ENCODE assay signal across 11 cellular contexts in the genomic region with DNA sequence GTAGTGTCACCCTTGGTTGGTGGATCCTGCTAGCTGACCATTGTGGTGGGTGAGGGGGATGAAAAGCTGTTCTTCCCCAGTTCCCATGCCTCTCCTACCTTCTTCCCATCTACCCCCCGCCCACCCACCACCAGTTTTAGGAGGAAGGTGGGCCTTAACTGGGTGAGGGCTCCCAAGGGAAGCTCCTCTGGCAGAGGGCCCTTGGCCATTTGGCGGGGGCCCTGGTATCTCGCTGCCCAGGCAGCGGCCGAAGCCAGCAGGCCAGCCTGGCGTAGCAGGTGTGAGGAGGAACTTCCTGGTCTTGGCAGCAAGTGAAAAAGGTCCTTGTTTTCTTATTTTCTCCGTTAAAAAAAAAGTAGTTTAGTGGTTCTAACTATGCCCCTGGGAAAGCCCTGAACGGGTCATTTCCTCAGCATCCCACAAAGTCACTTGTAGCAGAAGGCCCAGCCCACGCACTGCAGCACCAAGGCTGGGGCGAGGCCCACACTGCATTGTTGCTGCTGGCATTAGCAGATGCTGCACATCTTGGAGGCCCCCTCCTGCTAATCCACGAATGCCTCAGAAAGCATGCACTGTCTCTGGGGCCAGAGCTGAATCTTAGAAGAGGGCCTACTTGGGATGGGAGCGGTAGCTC.
DNase-seq lines count a peak whose midpoint lies in the region; ATAC-seq lines count a peak whose summit lies in the region.
"Had no signal": no experiment of that assay in that cellular context is flagged by ENCODE, and none has a peak within 500 bp of the region (broad histone marks: within the 10 kb centered on the region; RNA-seq: fewer than 3 reads in every experiment).

No MANE protein-coding gene starts in this region.

- peaks cover 79% of the 10 kb centered on the region for H3K4me1 Mint-ChIP-seq in activated T-cell treated with anti-CD3 and anti-CD28 coated beads, Interleukin-2, amount 50 U/mL, for 24 hours (ENCODE audit: low read depth)
- peaks cover 70% of the 10 kb centered on the region for H3K4me1 Mint-ChIP-seq in activated CD4-positive, alpha-beta memory T cell treated with anti-CD3 and anti-CD28 coated beads for 36 hours (ENCODE audit: low read depth)

- no peak for DNase-seq in activated T-cell treated with anti-CD3 and anti-CD28 coated beads, Interleukin-2, amount 50 U/mL, for 24 hours
- DNase-seq in activated T-cell treated with anti-CD3 and anti-CD28 coated beads for 4 hours (no peak), right cardiac atrium (peak in 2 of 3 donors; percentile 61 to 71)
- DNase-seq in activated CD4-positive, alpha-beta memory T cell treated with anti-CD3 and anti-CD28 coated beads for 36 hours, result peak; percentile 65
- DNase-seq in stimulated activated naive CD8-positive, alpha-beta T cell treated with anti-CD3 and anti-CD28 coated beads, Interleukin-15, Interleukin-2, amounts not matched to agents 100 U/mL and 50 U/mL, for 24 hours, result peak; percentile 34
- DNase-seq: NCI-H2227 treated with DMSO at 0.1 percent for 48 hours had no signal

- no peaks in the 10 kb centered on the region for H3K36me3 Mint-ChIP-seq in activated T-cell treated with anti-CD3 and anti-CD28 coated beads, Interleukin-2, amount 50 U/mL, for 24 hours (ENCODE audit: low read depth)
- no peaks in the 10 kb centered on the region for H3K36me3 Mint-ChIP-seq in activated CD4-positive, alpha-beta memory T cell treated with anti-CD3 and anti-CD28 coated beads for 36 hours

- WGBS in right cardiac atrium, result 33% methylated on average over 12 of the region's 12 CpGs

- intact Hi-C loops in activated CD4-positive, alpha-beta memory T cell treated with anti-CD3 and anti-CD28 coated beads for 36 hours (cut with micrococcal nuclease), result loop anchor here (10.0 kb wide), 2 partner anchors 70 to 100 kb away; no protein-coding TSS in a partner anchor
- intact Hi-C loops in right cardiac atrium (cut with DNase I), result loop anchor here in 1 of 4 donors (10.0 kb wide), 1 partner anchor 70 kb away; the partner anchor contains the start of gene MPRIP

- no peaks in the 10 kb centered on the region for H3K9me3 ChIP-seq in right cardiac atrium (ENCODE audit: control insufficient read depth, low read length)
- H3K9me3 ChIP-seq: HAP-1 had no signal

- CTCF ChIA-PET in activated CD4-positive, alpha-beta memory T cell treated with anti-CD3 and anti-CD28 coated beads for 36 hours (lab: Charles Lee), result no interaction called here

- no peaks in the 10 kb centered on the region for H3K27me3 ChIP-seq in right cardiac atrium (ENCODE audit: control insufficient read depth, insufficient read depth)

- peak overlapping the region; percentile 63 for H3K27ac Mint-ChIP-seq in activated T-cell treated with anti-CD3 and anti-CD28 coated beads, Interleukin-2, amount 50 U/mL, for 24 hours
- H3K27ac Mint-ChIP-seq in activated CD4-positive, alpha-beta memory T cell treated with anti-CD3 and anti-CD28 coated beads for 36 hours, result peak overlapping the region; percentile 69

- H3K27me3 Mint-ChIP-seq in activated T-cell treated with anti-CD3 and anti-CD28 coated beads, Interleukin-2, amount 50 U/mL, for 24 hours, result no peaks in the 10 kb centered on the region
- H3K27me3 Mint-ChIP-seq in activated CD4-positive, alpha-beta memory T cell treated with anti-CD3 and anti-CD28 coated beads for 36 hours, result no peaks in the 10 kb centered on the region

- no peak overlapping the region for H3K4me3 Mint-ChIP-seq in activated T-cell treated with anti-CD3 and anti-CD28 coated beads, Interleukin-2, amount 50 U/mL, for 24 hours
- no peak overlapping the region for H3K4me3 Mint-ChIP-seq in activated CD4-positive, alpha-beta memory T cell treated with anti-CD3 and anti-CD28 coated beads for 36 hours

- H3K9me3 Mint-ChIP-seq in activated T-cell treated with anti-CD3 and anti-CD28 coated beads, Interleukin-2, amount 50 U/mL, for 24 hours, result no peaks in the 10 kb centered on the region
- H3K9me3 Mint-ChIP-seq in activated CD4-positive, alpha-beta memory T cell treated with anti-CD3 and anti-CD28 coated beads for 36 hours, result no peaks in the 10 kb centered on the region

- no peak overlapping the region for H3K4me3 ChIP-seq in right cardiac atrium (ENCODE audit: low read length)
- H3K4me3 ChIP-seq: HAP-1 had no signal

- POLR2A ChIA-PET in activated CD4-positive, alpha-beta memory T cell treated with anti-CD3 and anti-CD28 coated beads for 36 hours (lab: Charles Lee), result no interaction called here

- ATAC-seq in right cardiac atrium (peak in 1 of 2 donors; percentile 25), GM18519 (IDR thresholded peaks at IDR 0.05; ENCODE audit: low FRiP score, unreplicated experiment) (no peak), GM18517 (IDR thresholded peaks at IDR 0.05; ENCODE audit: unreplicated experiment) (no peak), GM18909 (IDR thresholded peaks at IDR 0.05; ENCODE audit: poor library complexity, unreplicated experiment) (no peak)
- no peak for ATAC-seq in stimulated activated naive CD8-positive, alpha-beta T cell treated with anti-CD3 and anti-CD28 coated beads, Interleukin-15, Interleukin-2, amounts not matched to agents 100 U/mL and 50 U/mL, for 24 hours

- H3K27ac ChIP-seq in right cardiac atrium (ENCODE audit: low read length), result no peak overlapping the region
- H3K27ac ChIP-seq: KMS-11 had no signal

- peaks cover 58% of the 10 kb centered on the region for H3K4me1 ChIP-seq in right cardiac atrium (ENCODE audit: control insufficient read depth, insufficient read depth, low read length)

Comparison
In these comparisons a context has a peak if more than half of its experiments do, and no peak if none do; other contexts are left out.
1. DNase-seq: peak in activated CD4-positive, alpha-beta memory T cell treated with anti-CD3 and anti-CD28 coated beads for 36 hours (single experiment), right cardiac atrium (2 of 3) and stimulated activated naive CD8-positive, alpha-beta T cell treated with anti-CD3 and anti-CD28 coated beads, Interleukin-15, Interleukin-2, amounts not matched to agents 100 U/mL and 50 U/mL, for 24 hours (single experiment); none in activated T-cell treated with anti-CD3 and anti-CD28 coated beads, Interleukin-2, amount 50 U/mL, for 24 hours (single experiment) and activated T-cell treated with anti-CD3 and anti-CD28 coated beads for 4 hours (single experiment).